ENCODE assay signal across 2 cellular contexts in the genomic region with DNA sequence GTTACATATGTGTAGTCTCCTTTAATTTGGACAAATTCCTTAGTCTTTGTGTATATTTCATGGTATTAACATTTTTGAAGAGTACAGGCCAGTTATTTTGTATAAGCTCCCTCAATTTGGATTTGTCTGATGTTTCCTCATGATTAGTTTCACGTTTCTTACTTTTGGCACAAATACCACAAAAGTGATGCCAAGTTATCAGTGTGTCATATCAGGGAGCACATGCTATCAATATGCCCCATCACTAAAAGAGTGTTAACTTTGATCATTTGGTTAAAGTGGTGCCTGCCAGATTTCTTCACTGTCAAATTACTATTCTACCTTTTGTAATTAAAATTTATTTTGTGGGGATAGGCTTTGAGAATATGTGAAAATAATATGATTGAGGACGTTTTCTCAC.
TF ChIP-seq lines count a peak whose summit lies in the region.

No MANE protein-coding gene starts in this region.

TF ChIP-seq in SK-N-SH, 30 proteins besides CTCF, POLR2A, EP300 and RAD21:
- TF ChIP-seq SMC3 (IDR thresholded peaks at IDR 0.05; ENCODE audit: low read depth, low read length) = no peak
- peak; percentile 22; the same call in 1 of the 2 replicates for TF ChIP-seq NFIC (IDR thresholded peaks at IDR 0.05; ENCODE audit: borderline replicate concordance)
- TF ChIP-seq ELF1 (IDR thresholded peaks at IDR 0.05) = no peak

TF ChIP-seq in SK-N-SH treated with all-trans-retinoic acid at 6 μM for 48 hours, 23 proteins besides CTCF, POLR2A, EP300 and RAD21:
- TF ChIP-seq CSDC2 (CRISPR knock-in tag; IDR thresholded peaks at IDR 0.05) (no peak), ZNF70 (CRISPR knock-in tag; IDR thresholded peaks at IDR 0.05) (no peak), ESRRG (CRISPR knock-in tag; IDR thresholded peaks at IDR 0.05) (no peak), TCF4 (CRISPR knock-in tag; IDR thresholded peaks at IDR 0.05; ENCODE audit: borderline replicate concordance) (no peak), ZFP3 (CRISPR knock-in tag; IDR thresholded peaks at IDR 0.05) (no peak), ZFP30 (CRISPR knock-in tag; IDR thresholded peaks at IDR 0.05) (no peak), ZC3H10 (CRISPR knock-in tag; IDR thresholded peaks at IDR 0.05) (no peak), GLIS3 (CRISPR knock-in tag; IDR thresholded peaks at IDR 0.05) (no peak), OSR1 (CRISPR knock-in tag; IDR thresholded peaks at IDR 0.05) (no peak), ISL1 (CRISPR knock-in tag; IDR thresholded peaks at IDR 0.05) (no peak), BACH2 (CRISPR knock-in tag; IDR thresholded peaks at IDR 0.05; ENCODE audit: borderline replicate concordance) (no peak), ZNF8 (CRISPR knock-in tag; IDR thresholded peaks at IDR 0.05) (no peak), TOX (CRISPR knock-in tag; IDR thresholded peaks at IDR 0.05; ENCODE audit: borderline replicate concordance) (no peak), RARB (CRISPR knock-in tag; IDR thresholded peaks at IDR 0.05) (no peak), PPARA (CRISPR knock-in tag; IDR thresholded peaks at IDR 0.05; ENCODE audit: borderline replicate concordance) (no peak)
- TF ChIP-seq, protein P1, sequence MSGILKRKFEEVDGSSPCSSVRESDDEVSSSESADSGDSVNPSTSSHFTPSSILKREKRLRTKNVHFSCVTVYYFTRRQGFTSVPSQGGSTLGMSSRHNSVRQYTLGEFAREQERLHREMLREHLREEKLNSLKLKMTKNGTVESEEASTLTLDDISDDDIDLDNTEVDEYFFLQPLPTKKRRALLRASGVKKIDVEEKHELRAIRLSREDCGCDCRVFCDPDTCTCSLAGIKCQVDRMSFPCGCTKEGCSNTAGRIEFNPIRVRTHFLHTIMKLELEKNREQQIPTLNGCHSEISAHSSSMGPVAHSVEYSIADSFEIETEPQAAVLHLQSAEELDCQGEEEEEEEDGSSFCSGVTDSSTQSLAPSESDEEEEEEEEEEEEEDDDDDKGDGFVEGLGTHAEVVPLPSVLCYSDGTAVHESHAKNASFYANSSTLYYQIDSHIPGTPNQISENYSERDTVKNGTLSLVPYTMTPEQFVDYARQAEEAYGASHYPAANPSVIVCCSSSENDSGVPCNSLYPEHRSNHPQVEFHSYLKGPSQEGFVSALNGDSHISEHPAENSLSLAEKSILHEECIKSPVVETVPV (CRISPR knock-in tag; IDR thresholded peaks at IDR 0.05) = no peak
TF ChIP-seq in SK-N-SH treated with all-trans-retinoic acid at 6 μM for 48 hours: peak in this region for 0.
